In the genomic region with DNA sequence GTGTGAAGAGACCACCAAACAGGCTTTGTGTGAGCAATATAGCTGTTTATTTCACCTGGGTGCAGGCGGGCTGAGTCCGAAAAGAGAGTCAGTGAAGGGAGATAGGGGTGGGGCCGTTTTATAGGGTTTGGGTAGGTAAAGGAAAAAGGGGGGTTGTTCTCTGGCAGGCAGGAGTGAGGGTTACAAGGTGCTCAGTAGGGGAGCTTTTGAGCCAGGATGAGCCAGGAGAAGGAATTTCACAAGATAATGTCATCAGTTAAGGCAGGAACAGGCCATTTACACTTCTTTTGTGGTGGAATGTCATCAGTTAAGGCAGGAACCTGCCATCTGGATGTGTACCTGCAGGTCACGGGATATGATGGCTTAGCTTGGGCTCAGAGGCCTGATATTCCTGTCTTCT, we compare ENCODE assay signal across 1 cellular context.
A peak's percentile ranks its signal among the peaks of the same experiment; 100 is the strongest.
TF ChIP-seq lines count a peak whose summit lies in the region.

No MANE protein-coding gene starts in this region.

TF ChIP-seq in GM23338, 12 proteins besides CTCF, POLR2A, EP300 and RAD21:
- TF ChIP-seq, protein P1, sequence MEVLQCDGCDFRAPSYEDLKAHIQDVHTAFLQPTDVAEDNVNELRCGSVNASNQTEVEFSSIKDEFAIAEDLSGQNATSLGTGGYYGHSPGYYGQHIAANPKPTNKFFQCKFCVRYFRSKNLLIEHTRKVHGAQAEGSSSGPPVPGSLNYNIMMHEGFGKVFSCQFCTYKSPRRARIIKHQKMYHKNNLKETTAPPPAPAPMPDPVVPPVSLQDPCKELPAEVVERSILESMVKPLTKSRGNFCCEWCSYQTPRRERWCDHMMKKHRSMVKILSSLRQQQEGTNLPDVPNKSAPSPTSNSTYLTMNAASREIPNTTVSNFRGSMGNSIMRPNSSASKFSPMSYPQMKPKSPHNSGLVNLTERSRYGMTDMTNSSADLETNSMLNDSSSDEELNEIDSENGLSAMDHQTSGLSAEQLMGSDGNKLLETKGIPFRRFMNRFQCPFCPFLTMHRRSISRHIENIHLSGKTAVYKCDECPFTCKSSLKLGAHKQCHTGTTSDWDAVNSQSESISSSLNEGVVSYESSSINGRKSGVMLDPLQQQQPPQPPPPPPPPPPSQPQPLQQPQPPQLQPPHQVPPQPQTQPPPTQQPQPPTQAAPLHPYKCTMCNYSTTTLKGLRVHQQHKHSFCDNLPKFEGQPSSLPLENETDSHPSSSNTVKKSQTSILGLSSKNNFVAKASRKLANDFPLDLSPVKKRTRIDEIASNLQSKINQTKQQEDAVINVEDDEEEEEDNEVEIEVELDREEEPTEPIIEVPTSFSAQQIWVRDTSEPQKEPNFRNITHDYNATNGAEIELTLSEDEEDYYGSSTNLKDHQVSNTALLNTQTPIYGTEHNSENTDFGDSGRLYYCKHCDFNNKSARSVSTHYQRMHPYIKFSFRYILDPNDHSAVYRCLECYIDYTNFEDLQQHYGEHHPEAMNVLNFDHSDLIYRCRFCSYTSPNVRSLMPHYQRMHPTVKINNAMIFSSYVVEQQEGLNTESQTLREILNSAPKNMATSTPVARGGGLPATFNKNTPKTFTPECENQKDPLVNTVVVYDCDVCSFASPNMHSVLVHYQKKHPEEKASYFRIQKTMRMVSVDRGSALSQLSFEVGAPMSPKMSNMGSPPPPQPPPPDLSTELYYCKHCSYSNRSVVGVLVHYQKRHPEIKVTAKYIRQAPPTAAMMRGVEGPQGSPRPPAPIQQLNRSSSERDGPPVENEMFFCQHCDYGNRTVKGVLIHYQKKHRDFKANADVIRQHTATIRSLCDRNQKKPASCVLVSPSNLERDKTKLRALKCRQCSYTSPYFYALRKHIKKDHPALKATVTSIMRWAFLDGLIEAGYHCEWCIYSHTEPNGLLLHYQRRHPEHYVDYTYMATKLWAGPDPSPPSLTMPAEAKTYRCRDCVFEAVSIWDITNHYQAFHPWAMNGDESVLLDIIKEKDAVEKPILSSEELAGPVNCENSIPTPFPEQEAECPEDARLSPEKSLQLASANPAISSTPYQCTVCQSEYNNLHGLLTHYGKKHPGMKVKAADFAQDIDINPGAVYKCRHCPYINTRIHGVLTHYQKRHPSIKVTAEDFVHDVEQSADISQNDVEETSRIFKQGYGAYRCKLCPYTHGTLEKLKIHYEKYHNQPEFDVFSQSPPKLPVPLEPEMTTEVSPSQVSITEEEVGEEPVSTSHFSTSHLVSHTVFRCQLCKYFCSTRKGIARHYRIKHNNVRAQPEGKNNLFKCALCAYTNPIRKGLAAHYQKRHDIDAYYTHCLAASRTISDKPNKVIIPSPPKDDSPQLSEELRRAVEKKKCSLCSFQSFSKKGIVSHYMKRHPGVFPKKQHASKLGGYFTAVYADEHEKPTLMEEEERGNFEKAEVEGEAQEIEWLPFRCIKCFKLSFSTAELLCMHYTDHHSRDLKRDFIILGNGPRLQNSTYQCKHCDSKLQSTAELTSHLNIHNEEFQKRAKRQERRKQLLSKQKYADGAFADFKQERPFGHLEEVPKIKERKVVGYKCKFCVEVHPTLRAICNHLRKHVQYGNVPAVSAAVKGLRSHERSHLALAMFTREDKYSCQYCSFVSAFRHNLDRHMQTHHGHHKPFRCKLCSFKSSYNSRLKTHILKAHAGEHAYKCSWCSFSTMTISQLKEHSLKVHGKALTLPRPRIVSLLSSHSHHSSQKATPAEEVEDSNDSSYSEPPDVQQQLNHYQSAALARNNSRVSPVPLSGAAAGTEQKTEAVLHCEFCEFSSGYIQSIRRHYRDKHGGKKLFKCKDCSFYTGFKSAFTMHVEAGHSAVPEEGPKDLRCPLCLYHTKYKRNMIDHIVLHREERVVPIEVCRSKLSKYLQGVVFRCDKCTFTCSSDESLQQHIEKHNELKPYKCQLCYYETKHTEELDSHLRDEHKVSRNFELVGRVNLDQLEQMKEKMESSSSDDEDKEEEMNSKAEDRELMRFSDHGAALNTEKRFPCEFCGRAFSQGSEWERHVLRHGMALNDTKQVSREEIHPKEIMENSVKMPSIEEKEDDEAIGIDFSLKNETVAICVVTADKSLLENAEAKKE (CRISPR knock-in tag; IDR thresholded peaks at IDR 0.05), result peak; percentile 65; the same call in 1 of the 2 replicates
- TF ChIP-seq NANOG (IDR thresholded peaks at IDR 0.05; ENCODE audit: borderline replicate concordance), result peak; percentile 53; the same call in 1 of the 2 replicates
TF ChIP-seq in GM23338: peak in this region for 2; not testable (repeated sequence) for 10.
